Comparison of ENCODE assay signal across 27 cellular contexts in genomic region chr10:11159543-11160215, GRCh38.
DNase-seq lines count a peak whose midpoint lies in the region; ATAC-seq and TF ChIP-seq lines count a peak whose summit lies in the region.
"Had no signal": no experiment of that assay in that cellular context is flagged by ENCODE, and none has a peak within 500 bp of the region (broad histone marks: within the 10 kb centered on the region; RNA-seq: fewer than 3 reads in every experiment).

No MANE protein-coding gene starts in this region.

- TF ChIP-seq EP300 in suprapubic skin (IDR thresholded peaks at IDR 0.05) = no peak

- no peak for TF ChIP-seq POLR2A in suprapubic skin (IDR thresholded peaks at IDR 0.05)

- DNase-seq in left ventricle myocardium superior (peak; percentile 46), left cardiac atrium (no peak), islet precursor cell (peak; percentile 15), suprapubic skin (ENCODE audit: low spot score in 2 of 2) (no peak), cerebellar nuclear complex (lab: John Stamatoyannopoulos, UW) (no peak), dermis blood vessel endothelial cell (no peak)
- DNase-seq: activated CD4-positive, alpha-beta T cell treated with anti-CD3 and anti-CD28 coated beads, Interleukin-2, amount 10 ng/mL, durations not matched to agents 24 days and 14 days; effector memory CD4-positive, alpha-beta T cell; kidney; NCI-H1105; NCI-H2029; NCI-H2227 treated with DMSO at 0.1 percent for 48 hours; NCI-H748 treated with DMSO at 0.1 percent for 48 hours; occipital lobe; uterus had no signal

- H3K4me1 ChIP-seq in suprapubic skin = peaks cover 27% of the 10 kb centered on the region
- H3K4me1 ChIP-seq: uterus had no signal

- ATAC-seq in left ventricle myocardium superior (peak; percentile 31), left cardiac atrium (no peak), GM18868 (IDR thresholded peaks at IDR 0.05; ENCODE audit: unreplicated experiment) (no peak)
- ATAC-seq: activated naive CD4-positive, alpha-beta T cell treated with anti-CD3 and anti-CD28 coated beads, Interleukin-2, amount 50 U/mL, for 72 hours; SK-N-SH treated with all-trans-retinoic acid at 6 μM for 48 hours; stimulated activated effector memory CD8-positive, alpha-beta T cell treated with anti-CD3 and anti-CD28 coated beads, Interleukin-12 subunit alpha, Interleukin-12 subunit beta, amount 100 ng/mL, for 72 hours had no signal

- peak overlapping the region in 4 of 5 experiments; percentile 64 to 96 (median 81) for H3K27ac Mint-ChIP-seq in brain
- H3K27ac Mint-ChIP-seq: activated CD4-positive, alpha-beta T cell treated with anti-CD3 and anti-CD28 coated beads, Interleukin-2, amount 10 ng/mL, durations not matched to agents 24 days and 14 days; activated naive CD4-positive, alpha-beta T cell treated with anti-CD3 and anti-CD28 coated beads, Interleukin-2, amount 50 U/mL, for 72 hours; activated T-helper 1 cell treated with anti-CD3 and anti-CD28 coated beads, Interleukin-12 subunit alpha, Interleukin-12 subunit beta, Interleukin-2, Interleukin-4 antibody, amounts not matched to agents 30 ng/mL and 10 ng/mL and 1 ng/mL, durations not matched to agents 14 hours and 24 hours and 36 hours; stimulated activated effector memory CD8-positive, alpha-beta T cell treated with anti-CD3 and anti-CD28 coated beads, Interleukin-12 subunit alpha, Interleukin-12 subunit beta, amount 100 ng/mL, for 72 hours had no signal

- intact Hi-C loops in left ventricle myocardium superior (cut with micrococcal nuclease) = no loop called here
- intact Hi-C loops in left cardiac atrium (cut with DNase I) = no loop called here

- peaks cover 30% of the 10 kb centered on the region for H3K36me3 Mint-ChIP-seq in brain
- H3K36me3 Mint-ChIP-seq: IgD-negative memory B cell had no signal

- peaks cover 3% of the 10 kb centered on the region for H3K27me3 ChIP-seq in suprapubic skin
- H3K27me3 ChIP-seq: ascending aorta, BLaER1, uterus had no signal

- no peak overlapping the region for H3K4me3 ChIP-seq in suprapubic skin
- H3K4me3 ChIP-seq: ascending aorta, BLaER1, lung, uterus had no signal

- H3K36me3 ChIP-seq in suprapubic skin = no peaks in the 10 kb centered on the region
- H3K36me3 ChIP-seq: ascending aorta, BLaER1, uterus had no signal

- peak overlapping the region in 1 of 5 experiments; percentile 63 for H3K4me3 Mint-ChIP-seq in brain
- H3K4me3 Mint-ChIP-seq: activated CD4-positive, alpha-beta T cell treated with anti-CD3 and anti-CD28 coated beads, Interleukin-2, amount 10 ng/mL, durations not matched to agents 24 days and 14 days; activated T-helper 1 cell treated with anti-CD3 and anti-CD28 coated beads, Interleukin-12 subunit alpha, Interleukin-12 subunit beta, Interleukin-2, Interleukin-4 antibody, amounts not matched to agents 30 ng/mL and 10 ng/mL and 1 ng/mL, durations not matched to agents 14 hours and 24 hours and 36 hours; stimulated activated effector memory CD8-positive, alpha-beta T cell treated with anti-CD3 and anti-CD28 coated beads, Interleukin-12 subunit alpha, Interleukin-12 subunit beta, amount 100 ng/mL, for 72 hours had no signal

- TF ChIP-seq CTCF in brain (conservative IDR thresholded peaks at IDR 0.05) (no peak), suprapubic skin (IDR thresholded peaks at IDR 0.05) (no peak)

- 68% methylated on average over 8 of the region's 8 CpGs for WGBS in suprapubic skin

- H3K9me3 ChIP-seq in suprapubic skin = no peaks in the 10 kb centered on the region
- H3K9me3 ChIP-seq: ascending aorta, uterus had no signal

- H3K27me3 Mint-ChIP-seq in brain = no peaks in the 10 kb centered on the region
- H3K27me3 Mint-ChIP-seq: activated CD4-positive, alpha-beta T cell treated with anti-CD3 and anti-CD28 coated beads, Interleukin-2, amount 10 ng/mL, durations not matched to agents 24 days and 14 days had no signal

- H3K4me1 Mint-ChIP-seq in brain = peaks cover 90% of the 10 kb centered on the region

- peak overlapping the region; percentile 58 for H3K27ac ChIP-seq in suprapubic skin
- H3K27ac ChIP-seq: BLaER1, RWPE1, uterus, VCaP had no signal

- peaks cover 0 to 23% (median 14%) of the 10 kb centered on the region in 5 experiments for H3K9me3 Mint-ChIP-seq in brain
- H3K9me3 Mint-ChIP-seq: activated CD4-positive, alpha-beta T cell treated with anti-CD3 and anti-CD28 coated beads, Interleukin-2, amount 10 ng/mL, durations not matched to agents 24 days and 14 days; IgD-negative memory B cell; stimulated activated effector memory CD8-positive, alpha-beta T cell treated with anti-CD3 and anti-CD28 coated beads, Interleukin-12 subunit alpha, Interleukin-12 subunit beta, amount 100 ng/mL, for 72 hours had no signal

Comparison
In these comparisons a context has a peak if more than half of its experiments do, and no peak if none do; other contexts are left out.
1. DNase-seq: peak in left ventricle myocardium superior (single experiment) and islet precursor cell (single experiment); none in left cardiac atrium (single experiment), suprapubic skin (0 of 2), cerebellar nuclear complex (0 of 2) and dermis blood vessel endothelial cell (single experiment).